In genomic region chr1:9691108-9691445, GRCh38 we compare ENCODE assay signal across 11 cellular contexts. TPM values are rescaled to one million over a fixed set of nuclear protein-coding genes. Genes with fewer than 3 reads are reported as not detected.
DNase-seq lines count a peak whose midpoint lies in the region; ATAC-seq and TF ChIP-seq lines count a peak whose summit lies in the region.
"Had no signal": no experiment of that assay in that cellular context is flagged by ENCODE, and none has a peak within 500 bp of the region (broad histone marks: within the 10 kb centered on the region; RNA-seq: fewer than 3 reads in every experiment).

No MANE protein-coding gene starts in this region.

- no peak overlapping the region for H3K14ac ChIP-seq in mesenchymal stem cell (ENCODE audit: low read length in 2 of 2)

- H4K8ac ChIP-seq in mesenchymal stem cell (ENCODE audit: low read length), result no peak overlapping the region

- no peak for DNase-seq in CD14-positive monocyte (ENCODE audit: low spot score)
- peak; percentile 57 for DNase-seq in HK-2 (ENCODE audit: unreplicated experiment)
- DNase-seq in activated naive CD8-positive, alpha-beta T cell treated with anti-CD3 and anti-CD28 coated beads, Interleukin-2, amount 10 ng/mL, durations not matched to agents 7 days and 5 days, result no peak
- DNase-seq in mesenchymal stem cell, result peak; percentile 34
- DNase-seq in GOT3 (lab: John Stamatoyannopoulos, UW), result no peak
- DNase-seq in OCI-M1 (lab: John Stamatoyannopoulos, UW), result no peak
- no peak for DNase-seq in Right ventricle myocardium inferior (ENCODE audit: missing footprints)
- DNase-seq: NCI-H2081 had no signal

- H3K9me3 Mint-ChIP-seq in CD14-positive monocyte, result peaks cover 0 to 1% (median 0%) of the 10 kb centered on the region in 7 donors
- no peaks in the 10 kb centered on the region for H3K9me3 Mint-ChIP-seq in activated naive CD8-positive, alpha-beta T cell treated with anti-CD3 and anti-CD28 coated beads, Interleukin-2, amount 10 ng/mL, durations not matched to agents 7 days and 5 days

- H3K27me3 Mint-ChIP-seq in CD14-positive monocyte (ENCODE audit: low read depth in 3 of 3), result peaks cover 0 to 3% (median 0%) of the 10 kb centered on the region in 3 donors
- no peaks in the 10 kb centered on the region for H3K27me3 Mint-ChIP-seq in activated naive CD8-positive, alpha-beta T cell treated with anti-CD3 and anti-CD28 coated beads, Interleukin-2, amount 10 ng/mL, durations not matched to agents 7 days and 5 days

- H3K9me3 ChIP-seq in mesenchymal stem cell (ENCODE audit: control insufficient read depth, low read length), result no peaks in the 10 kb centered on the region

- no peak overlapping the region for H3K4me3 Mint-ChIP-seq in CD14-positive monocyte
- H3K4me3 Mint-ChIP-seq in activated naive CD8-positive, alpha-beta T cell treated with anti-CD3 and anti-CD28 coated beads, Interleukin-2, amount 10 ng/mL, durations not matched to agents 7 days and 5 days, result peak overlapping the region; percentile 95

- POLR2A ChIA-PET in activated naive CD8-positive, alpha-beta T cell treated with anti-CD3 and anti-CD28 coated beads, Interleukin-2, amount 10 ng/mL, durations not matched to agents 7 days and 5 days (lab: Charles Lee), result interaction anchor here (0.6 to 9.0 kb wide), 6 partner anchors 9 to 63 kb away, joined by 3 to 122 read pairs (median 45); partner anchors contain the start of gene PIK3CD

- H2AFZ ChIP-seq in mesenchymal stem cell (ENCODE audit: low read depth, low read length), result no peak overlapping the region
- H2AFZ ChIP-seq: parathyroid adenoma had no signal

- H2BK12ac ChIP-seq in mesenchymal stem cell (ENCODE audit: low read length in 2 of 2), result no peak overlapping the region

- ATAC-seq in activated naive CD8-positive, alpha-beta T cell treated with anti-CD3 and anti-CD28 coated beads, Interleukin-2, amount 10 ng/mL, durations not matched to agents 7 days and 5 days (ENCODE audit: low read depth), result no peak
- ATAC-seq in GM18867 (IDR thresholded peaks at IDR 0.05; ENCODE audit: unreplicated experiment), result no peak
- no peak for ATAC-seq in Right ventricle myocardium inferior

- H3K36me3 Mint-ChIP-seq in CD14-positive monocyte, result peaks cover 33 to 53% of the 10 kb centered on the region in 2 donors
- H3K36me3 Mint-ChIP-seq in activated naive CD8-positive, alpha-beta T cell treated with anti-CD3 and anti-CD28 coated beads, Interleukin-2, amount 10 ng/mL, durations not matched to agents 7 days and 5 days, result peaks cover 32% of the 10 kb centered on the region

- H2BK15ac ChIP-seq in mesenchymal stem cell (ENCODE audit: low read depth, poor library complexity, severe bottlenecking), result no peak overlapping the region

- 65% methylated on average over 5 of the region's 6 CpGs for WGBS in mesenchymal stem cell

- H2AK5ac ChIP-seq in mesenchymal stem cell (ENCODE audit: low read length, severe bottlenecking), result no peak overlapping the region

- H3K36me3 ChIP-seq in mesenchymal stem cell (ENCODE audit: control insufficient read depth in 1 of 2, insufficient read depth in 2 of 2, low read depth in 1 of 2, low read length in 2 of 2), result peaks cover 0 to 17% of the 10 kb centered on the region in 2 experiments

- no peak overlapping the region for H3K9ac ChIP-seq in mesenchymal stem cell (ENCODE audit: low read length)
- H3K9ac ChIP-seq: parathyroid adenoma had no signal

- H2BK5ac ChIP-seq in mesenchymal stem cell (ENCODE audit: low read depth, low read length, poor library complexity, severe bottlenecking), result peak overlapping the region; percentile 5

- H3K4me3 ChIP-seq in mesenchymal stem cell (ENCODE audit: insufficient read depth in 1 of 2, low read depth in 1 of 2, low read length in 2 of 2), result peak overlapping the region in 1 of 2 experiments; percentile 85

- H3K4me1 Mint-ChIP-seq in CD14-positive monocyte, result peaks cover 64% of the 10 kb centered on the region
- H3K4me1 Mint-ChIP-seq in activated naive CD8-positive, alpha-beta T cell treated with anti-CD3 and anti-CD28 coated beads, Interleukin-2, amount 10 ng/mL, durations not matched to agents 7 days and 5 days, result peaks cover 62% of the 10 kb centered on the region

- no peak overlapping the region for H3K23ac ChIP-seq in mesenchymal stem cell (ENCODE audit: low read length in 2 of 2)

- peaks cover 31% of the 10 kb centered on the region for H3K4me1 ChIP-seq in mesenchymal stem cell (ENCODE audit: control insufficient read depth, insufficient read depth, low read depth, low read length)

- no peak overlapping the region for H2BK120ac ChIP-seq in mesenchymal stem cell (ENCODE audit: low read depth, low read length)

- H3K18ac ChIP-seq in mesenchymal stem cell (ENCODE audit: low read depth in 1 of 2, low read length in 2 of 2), result no peak overlapping the region

- peaks cover 9% of the 10 kb centered on the region for H3K79me1 ChIP-seq in mesenchymal stem cell (replicated peaks; ENCODE audit: low read length, poor library complexity, severe bottlenecking)

- H3K27ac ChIP-seq in mesenchymal stem cell (ENCODE audit: low read length, poor library complexity, severe bottlenecking), result peak overlapping the region; percentile 91
- H3K27ac ChIP-seq: parathyroid adenoma had no signal

- peak overlapping the region; percentile 69 for H3K4me2 ChIP-seq in mesenchymal stem cell (ENCODE audit: low read length, poor library complexity, severe bottlenecking)

- intact Hi-C loops in CD14-positive monocyte (cut with micrococcal nuclease), result no loop called here
- intact Hi-C loops in Right ventricle myocardium inferior (cut with DNase I), result no loop called here

- H4K91ac ChIP-seq in mesenchymal stem cell (ENCODE audit: low read length), result no peak overlapping the region

- peak overlapping the region in 4 of 7 donors; percentile 14 to 90 (median 66) for H3K27ac Mint-ChIP-seq in CD14-positive monocyte
- H3K27ac Mint-ChIP-seq in activated naive CD8-positive, alpha-beta T cell treated with anti-CD3 and anti-CD28 coated beads, Interleukin-2, amount 10 ng/mL, durations not matched to agents 7 days and 5 days, result peak overlapping the region; percentile 83

- no peak overlapping the region for H3K4ac ChIP-seq in mesenchymal stem cell (ENCODE audit: low read depth in 1 of 2, low read length in 2 of 2)

- H3K27me3 ChIP-seq in mesenchymal stem cell (ENCODE audit: control insufficient read depth in 1 of 2, insufficient read depth in 1 of 2, low read length in 2 of 2), result no peaks in the 10 kb centered on the region
- H3K27me3 ChIP-seq: dorsolateral prefrontal cortex had no signal

- no peak for TF ChIP-seq CTCF in CD14-positive monocyte (IDR thresholded peaks at IDR 0.05)

RNA-seq across cellular contexts. Expression of gene PIK3CD, which starts 39.5 kb away (rescaled TPM):
- polyA plus RNA-seq in CD14-positive monocyte, result 10 to 100 TPM; 33.2 to 52.2 TPM
- 100 to 1,000 TPM; 250 TPM for total RNA-seq in activated naive CD8-positive, alpha-beta T cell treated with anti-CD3 and anti-CD28 coated beads, Interleukin-2, amount 10 ng/mL, durations not matched to agents 7 days and 5 days
- polyA plus RNA-seq in mesenchymal stem cell (2013, experiment 1 of 2), result 3.0 TPM
- 2.7 TPM for polyA plus RNA-seq in mesenchymal stem cell (2013, experiment 2 of 2)
- 4.1 TPM for total RNA-seq in Right ventricle myocardium inferior

Comparison
In these comparisons a context has a peak if more than half of its experiments do, and no peak if none do; other contexts are left out.
1. DNase-seq: peak in HK-2 (single experiment) and mesenchymal stem cell (single experiment); none in CD14-positive monocyte (single experiment), activated naive CD8-positive, alpha-beta T cell treated with anti-CD3 and anti-CD28 coated beads, Interleukin-2, amount 10 ng/mL, durations not matched to agents 7 days and 5 days (single experiment), GOT3 (single experiment), OCI-M1 (single experiment) and Right ventricle myocardium inferior (single experiment).
2. RNA of gene PIK3CD, which starts 39.5 kb away (total RNA-seq): 250 TPM in activated naive CD8-positive, alpha-beta T cell treated with anti-CD3 and anti-CD28 coated beads, Interleukin-2, amount 10 ng/mL, durations not matched to agents 7 days and 5 days; 4.1 TPM in Right ventricle myocardium inferior (single experiment); every median in the first group is over 10 times any median in the second.